In the genomic region with DNA sequence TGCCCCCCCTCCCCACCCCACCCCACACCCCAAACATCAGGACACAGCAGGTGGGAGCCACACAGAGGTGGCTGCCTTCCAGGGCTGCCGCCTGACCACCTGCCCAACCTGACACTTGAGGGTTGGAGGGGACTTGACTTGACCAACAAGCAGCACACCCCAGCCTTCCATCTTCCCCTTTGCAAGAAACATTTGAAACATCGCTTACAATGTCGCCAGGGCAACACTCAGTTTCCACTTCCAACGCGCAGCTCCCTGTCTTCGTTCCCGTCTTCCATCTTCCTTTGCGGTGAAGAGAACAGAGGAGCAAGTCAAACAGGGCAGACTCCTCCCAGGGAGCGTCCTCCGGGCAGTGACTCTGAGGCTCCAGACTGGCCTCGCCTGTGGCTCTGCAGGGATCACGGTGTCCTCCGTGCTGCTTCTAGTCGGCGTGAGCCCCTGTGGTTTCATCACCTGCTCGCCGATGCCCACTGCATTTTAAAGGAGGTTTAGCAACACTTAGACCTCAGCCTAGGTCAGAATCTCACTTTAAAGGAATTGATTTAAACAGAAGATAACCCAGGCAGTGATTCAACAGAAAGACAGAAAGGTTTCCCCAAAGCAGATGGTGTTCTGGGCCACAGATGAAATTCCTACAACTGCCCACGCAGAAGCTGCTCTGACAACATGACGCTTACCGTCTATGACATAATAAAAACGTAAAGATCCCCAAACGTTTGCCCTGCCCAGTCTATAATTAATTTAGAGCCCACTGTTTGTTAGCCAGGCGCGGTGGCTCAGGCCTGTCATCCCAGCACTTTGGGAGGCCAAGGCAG, we compare ENCODE assay signal across 14 cellular contexts.
DNase-seq lines count a peak whose midpoint lies in the region; ATAC-seq, FAIRE-seq and TF ChIP-seq lines count a peak whose summit lies in the region.
"Had no signal": no experiment of that assay in that cellular context is flagged by ENCODE, and none has a peak within 500 bp of the region (broad histone marks: within the 10 kb centered on the region; RNA-seq: fewer than 3 reads in every experiment).

No MANE protein-coding gene starts in this region.

- peaks cover 0 to 3% of the 10 kb centered on the region in 2 experiments for H4K20me1 ChIP-seq in H1 (replicated peaks in 1 of 2; ENCODE audit: control insufficient read depth in 1 of 2, insufficient read depth in 2 of 2, low read length in 2 of 2)

- H3K9me3 ChIP-seq in BE2C: no peaks in the 10 kb centered on the region
- H3K9me3 ChIP-seq in H1 (ENCODE audit: insufficient read depth in 2 of 2, low read depth in 1 of 2, low read length in 1 of 2): no peaks in the 10 kb centered on the region; a peak in 1 of 4 replicates

- no peak overlapping the region for H4K91ac ChIP-seq in H1 (replicated peaks; ENCODE audit: insufficient read length, low read length)

- H3K27me3 Mint-ChIP-seq in activated CD4-positive, alpha-beta T cell treated with anti-CD3 and anti-CD28 coated beads, Interleukin-2, amount 10 ng/mL, durations not matched to agents 24 days and 14 days: no peaks in the 10 kb centered on the region

- H3K4me2 ChIP-seq in H1 (ENCODE audit: insufficient read depth in 1 of 2, low read depth in 2 of 2, low read length in 2 of 2): no peak overlapping the region; a peak in 1 of 4 replicates

- no peak for TF ChIP-seq EP300 in H1 (IDR thresholded peaks at IDR 0.05; ENCODE audit: borderline replicate concordance in 1 of 2, low read depth in 2 of 2, low read length in 2 of 2)

- WGBS in H1 (ENCODE audit: extremely low coverage in 1 of 2, insufficient coverage in 1 of 2, insufficient read length in 1 of 2, insufficient replicate concordance in 2 of 2, low coverage in 1 of 2, low lambda C conversion rate in 2 of 2, missing lambda C conversion rate in 1 of 2), 2 experiments: 80% methylated on average over 24 of the region's 24 CpGs; no CpG with 5 or more reads in 1 of the 2 experiments

- H4K5ac ChIP-seq in H1 (ENCODE audit: insufficient read length, low read depth, low read length): peak overlapping the region; percentile 51

- H3K23ac ChIP-seq in H1 (ENCODE audit: insufficient read length): no peak overlapping the region

- H3K79me2 ChIP-seq in H1 (ENCODE audit: control insufficient read depth in 1 of 2, insufficient read depth in 2 of 2, low read length in 2 of 2): no peaks in the 10 kb centered on the region

- POLR2A ChIA-PET in H1 (lab: Charles Lee; ENCODE audit: partially characterized antibody): no interaction called here

- H3K56ac ChIP-seq in H1 (replicated peaks; ENCODE audit: insufficient read length, low read depth, low read length): no peak overlapping the region

- H3K4me1 Mint-ChIP-seq in activated CD4-positive, alpha-beta T cell treated with anti-CD3 and anti-CD28 coated beads, Interleukin-2, amount 10 ng/mL, durations not matched to agents 24 days and 14 days: no peaks in the 10 kb centered on the region
- H3K4me1 Mint-ChIP-seq: stimulated activated memory B cell treated with anti-CD40 and anti-IgM and Interleukin-4, amounts not matched to agents 10 μg/mL and 1 μg/mL and 100 μg/mL, for 72 hours had no signal

- peak overlapping the region; percentile 16 for H2AK5ac ChIP-seq in H1 (ENCODE audit: low read depth, low read length)

- peak overlapping the region; percentile 68 for H2BK5ac ChIP-seq in H1 (ENCODE audit: low read depth, low read length)

- peak; percentile 3 for DNase-seq in BE2C
- peak; percentile 81 for DNase-seq in H7
- peak in 1 of 2 experiments; percentile 47 for DNase-seq in H1 (ENCODE audit: low read depth in 1 of 2, low spot score in 2 of 2)
- DNase-seq in non-pigmented ciliary epithelial cell (ENCODE audit: low read depth): peak; percentile 13
- DNase-seq in activated CD4-positive, alpha-beta T cell treated with anti-CD3 and anti-CD28 coated beads, Interleukin-2, amount 10 ng/mL, durations not matched to agents 24 days and 14 days: no peak
- DNase-seq in brain microvascular endothelial cell: no peak
- DNase-seq in activated naive CD4-positive, alpha-beta T cell treated with anti-CD3 and anti-CD28 coated beads, Interleukin-2, amount 50 U/mL, for 16 hours: no peak
- DNase-seq: amygdala, midbrain had no signal

- H3K4me3 Mint-ChIP-seq in activated CD4-positive, alpha-beta T cell treated with anti-CD3 and anti-CD28 coated beads, Interleukin-2, amount 10 ng/mL, durations not matched to agents 24 days and 14 days: no peak overlapping the region
- H3K4me3 Mint-ChIP-seq: stimulated activated memory B cell treated with anti-CD40 and anti-IgM and Interleukin-4, amounts not matched to agents 10 μg/mL and 1 μg/mL and 100 μg/mL, for 72 hours; T-helper 17 cell had no signal

- no peaks in the 10 kb centered on the region for H3K4me1 ChIP-seq in BE2C
- peaks cover 0 to 27% (median 10%) of the 10 kb centered on the region in 4 experiments; a peak in 5 of 7 replicates for H3K4me1 ChIP-seq in H1 (replicated peaks in 1 of 4; ENCODE audit: control insufficient read depth in 3 of 4, insufficient read depth in 4 of 4, low read length in 3 of 4)
- H3K4me1 ChIP-seq: tibial artery had no signal

- H2BK15ac ChIP-seq in H1 (ENCODE audit: low read length): peak overlapping the region; percentile 24; the same call in 1 of the 2 replicates

- H3K14ac ChIP-seq in H1 (ENCODE audit: insufficient read length): no peak overlapping the region

- intact Hi-C loops in activated CD4-positive, alpha-beta T cell treated with anti-CD3 and anti-CD28 coated beads, Interleukin-2, amount 10 ng/mL, durations not matched to agents 24 days and 14 days (cut with micrococcal nuclease): no loop called here

- H3K36me3 ChIP-seq in BE2C: no peaks in the 10 kb centered on the region
- H3K36me3 ChIP-seq in H7 (replicated peaks; ENCODE audit: control insufficient read depth, insufficient read depth, low read length): no peaks in the 10 kb centered on the region
- H3K36me3 ChIP-seq in H1 (ENCODE audit: control insufficient read depth in 2 of 4, insufficient read depth in 4 of 4, low read length in 3 of 4): no peaks in the 10 kb centered on the region; a peak in 1 of 8 replicates
- H3K36me3 ChIP-seq in brain microvascular endothelial cell (replicated peaks): no peaks in the 10 kb centered on the region
- H3K36me3 ChIP-seq: tibial artery had no signal

- H2BK20ac ChIP-seq in H1 (ENCODE audit: low read length): no peak overlapping the region

- H2AFZ ChIP-seq in H1 (ENCODE audit: low read length): no peak overlapping the region

- TF ChIP-seq RAD21 in H1 (IDR thresholded peaks at IDR 0.05 in 1 of 2, conservative IDR thresholded peaks at IDR 0.05 in 1 of 2; ENCODE audit: low read depth in 2 of 2, low read length in 2 of 2): no peak

- FAIRE-seq in H1 (lab: Jason Lieb, UNC): no peak
- FAIRE-seq: HTR-8/SVneo had no signal

- CTCF ChIA-PET in H1 (lab: Charles Lee; ENCODE audit: partially characterized antibody): interaction anchor here (1.3 kb wide), 1 partner anchor 16 kb away, joined by 3 read pairs; no protein-coding TSS in a partner anchor

- H3K27me3 ChIP-seq in BE2C: no peaks in the 10 kb centered on the region
- H3K27me3 ChIP-seq in H7 (ENCODE audit: control insufficient read depth, insufficient read depth, low read length): no peaks in the 10 kb centered on the region
- no peaks in the 10 kb centered on the region for H3K27me3 ChIP-seq in H1 (replicated peaks in 1 of 4; ENCODE audit: control insufficient read depth in 3 of 4, extremely low read depth in 1 of 4, insufficient read depth in 3 of 4, low read length in 3 of 4)
- H3K27me3 ChIP-seq in brain microvascular endothelial cell (replicated peaks): no peaks in the 10 kb centered on the region

- no peaks in the 10 kb centered on the region for H3K9me3 Mint-ChIP-seq in activated CD4-positive, alpha-beta T cell treated with anti-CD3 and anti-CD28 coated beads, Interleukin-2, amount 10 ng/mL, durations not matched to agents 24 days and 14 days
- H3K9me3 Mint-ChIP-seq: stimulated activated memory B cell treated with anti-CD40 and anti-IgM and Interleukin-4, amounts not matched to agents 10 μg/mL and 1 μg/mL and 100 μg/mL, for 72 hours had no signal

- TF ChIP-seq CTCF in BE2C (IDR thresholded peaks at IDR 0.05; ENCODE audit: low read depth, low read length) (no peak), H1 (IDR thresholded peaks at IDR 0.05; ENCODE audit: control extremely low read depth in 1 of 3, insufficient read depth in 1 of 3, low read depth in 1 of 3, low read length in 3 of 3) (no peak), brain microvascular endothelial cell (IDR thresholded peaks at IDR 0.05; ENCODE audit: low read depth, low read length, missing control alignments) (no peak)

- H2BK12ac ChIP-seq in H1 (ENCODE audit: low read depth, low read length): 0 out of 2 replicates have a peak overlapping the region, but pooled peaks have one; percentile 60

- no peak overlapping the region for H3K9ac ChIP-seq in H1 (replicated peaks in 1 of 4; ENCODE audit: extremely low read depth in 1 of 4, low read depth in 3 of 4, low read length in 3 of 4)

- no peaks in the 10 kb centered on the region for H3K23me2 ChIP-seq in H1 (ENCODE audit: low read depth, low read length)

- no peak overlapping the region; the same call in 1 of the 2 replicates for H3K18ac ChIP-seq in H1 (ENCODE audit: extremely low read depth, low read length)

- in situ Hi-C loops in brain microvascular endothelial cell (cut with HindIII; ENCODE audit: low pct_ligation_motif_present, low sequenced_read_pairs): no loop called here

- H3K27ac Mint-ChIP-seq in activated CD4-positive, alpha-beta T cell treated with anti-CD3 and anti-CD28 coated beads, Interleukin-2, amount 10 ng/mL, durations not matched to agents 24 days and 14 days: no peak overlapping the region
- H3K27ac Mint-ChIP-seq: stimulated activated memory B cell treated with anti-CD40 and anti-IgM and Interleukin-4, amounts not matched to agents 10 μg/mL and 1 μg/mL and 100 μg/mL, for 72 hours; T-helper 17 cell had no signal

- no peak overlapping the region for H3K4ac ChIP-seq in H1 (replicated peaks; ENCODE audit: insufficient read length, low read depth, low read length)

- no peak for TF ChIP-seq POLR2A in H1 (IDR thresholded peaks at IDR 0.05; ENCODE audit: control extremely low read depth in 1 of 2, low read depth in 2 of 2, low read length in 2 of 2)

- H2BK120ac ChIP-seq in H1 (replicated peaks; ENCODE audit: low read depth, low read length): no peak overlapping the region

- H3K27ac ChIP-seq in H1 (ENCODE audit: low read depth, low read length): no peak overlapping the region
- no peak overlapping the region for H3K27ac ChIP-seq in brain microvascular endothelial cell
- H3K27ac ChIP-seq: tibial artery had no signal

- no peaks in the 10 kb centered on the region for H3K36me3 Mint-ChIP-seq in activated CD4-positive, alpha-beta T cell treated with anti-CD3 and anti-CD28 coated beads, Interleukin-2, amount 10 ng/mL, durations not matched to agents 24 days and 14 days (ENCODE audit: low read depth)
- H3K36me3 Mint-ChIP-seq: stimulated activated memory B cell treated with anti-CD40 and anti-IgM and Interleukin-4, amounts not matched to agents 10 μg/mL and 1 μg/mL and 100 μg/mL, for 72 hours had no signal

- no peak for ATAC-seq in GM21576 (IDR thresholded peaks at IDR 0.05; ENCODE audit: unreplicated experiment)
- ATAC-seq: stimulated activated memory B cell treated with anti-CD40 and anti-IgM and Interleukin-4, amounts not matched to agents 10 μg/mL and 1 μg/mL and 100 μg/mL, for 72 hours; T-helper 17 cell had no signal

- H3K4me3 ChIP-seq in BE2C (ENCODE audit: low read depth, low read length): no peak overlapping the region
- H3K4me3 ChIP-seq in H7 (ENCODE audit: insufficient read depth, low read depth, low read length): no peak overlapping the region
- H3K4me3 ChIP-seq in H1 (ENCODE audit: extremely low read depth in 1 of 4, insufficient read depth in 2 of 4, low read depth in 3 of 4, low read length in 4 of 4): no peak overlapping the region
- no peak overlapping the region for H3K4me3 ChIP-seq in brain microvascular endothelial cell (ENCODE audit: low read depth, low read length)
- H3K4me3 ChIP-seq: tibial artery had no signal

- no peak overlapping the region for H4K8ac ChIP-seq in H1 (ENCODE audit: extremely low read depth, insufficient read depth, low read length)

- H3K79me1 ChIP-seq in H1 (ENCODE audit: low read depth, low read length): no peaks in the 10 kb centered on the region

Comparison
In these comparisons a context has a peak if more than half of its experiments do, and no peak if none do; other contexts are left out.
1. DNase-seq: peak in BE2C (single experiment), H7 (single experiment) and non-pigmented ciliary epithelial cell (single experiment); none in activated CD4-positive, alpha-beta T cell treated with anti-CD3 and anti-CD28 coated beads, Interleukin-2, amount 10 ng/mL, durations not matched to agents 24 days and 14 days (single experiment), brain microvascular endothelial cell (single experiment) and activated naive CD4-positive, alpha-beta T cell treated with anti-CD3 and anti-CD28 coated beads, Interleukin-2, amount 50 U/mL, for 16 hours (single experiment).